Comparison of ENCODE assay signal across 8 cellular contexts in genomic region chr1:145959957-145960467, GRCh38. TPM values are rescaled to one million over a fixed set of nuclear protein-coding genes. Genes with fewer than 3 reads are reported as not detected.
A peak's percentile ranks its signal among the peaks of the same experiment; 100 is the strongest.
DNase-seq lines count a peak whose midpoint lies in the region; TF ChIP-seq lines count a peak whose summit lies in the region.

No MANE protein-coding gene starts in this region.

- TF ChIP-seq POLR2A in Peyer's patch (IDR thresholded peaks at IDR 0.05) (no peak), ovary (IDR thresholded peaks at IDR 0.05) (no peak)

- H3K9me3 Mint-ChIP-seq in Caco-2 (ENCODE audit: unreplicated experiment): no peaks in the 10 kb centered on the region

- peaks cover 15% of the 10 kb centered on the region for H3K27me3 Mint-ChIP-seq in Caco-2 (ENCODE audit: insufficient read depth, unreplicated experiment)

- H3K4me3 Mint-ChIP-seq in Caco-2 (ENCODE audit: unreplicated experiment): no peak overlapping the region

- H3K27ac ChIP-seq in Peyer's patch: peak overlapping the region; percentile 71 to 98 (median 85)
- H3K27ac ChIP-seq in esophagus (ENCODE audit: low read depth in 2 of 2, low read length in 1 of 2): peak overlapping the region; percentile 63 to 91
- peak overlapping the region; percentile 87 to 91 for H3K27ac ChIP-seq in ovary

- no peak for TF ChIP-seq EP300 in ovary (IDR thresholded peaks at IDR 0.05)

- POLR2A ChIA-PET in Caco-2 (lab: Charles Lee): no interaction called here

- no peak overlapping the region for H3K27ac Mint-ChIP-seq in Caco-2 (ENCODE audit: unreplicated experiment)

- H3K4me1 Mint-ChIP-seq in Caco-2 (ENCODE audit: low read depth, unreplicated experiment): peaks cover 29% of the 10 kb centered on the region

- H3K4me1 ChIP-seq in Caco-2 (peaks cover 28% of the 10 kb centered on the region), Peyer's patch (peaks cover 8 to 63% (median 16%) of the 10 kb centered on the region in 4 donors), esophagus (ENCODE audit: control insufficient read depth in 2 of 2, insufficient read depth in 2 of 2, low read length in 1 of 2) (peaks cover 7 to 23% of the 10 kb centered on the region in 2 donors), ovary (ENCODE audit: insufficient read depth) (peaks cover 4% of the 10 kb centered on the region)

- in situ Hi-C loops in ACHN (cut with HindIII; ENCODE audit: low pct_ligation_motif_present, low pct_unique_long_range_greater_than_20kb, low sequenced_read_pairs): no loop called here

- no peak for DNase-seq in Caco-2
- DNase-seq in Peyer's patch: peak in 1 of 3 donors; percentile 54
- DNase-seq in ovary: no peak
- no peak for DNase-seq in ACHN
- DNase-seq in dermis blood vessel endothelial cell: no peak
- DNase-seq in SW480 (ENCODE audit: low spot score): no peak
- DNase-seq in NCI-H1092 treated with DMSO at 0.1 percent for 48 hours (lab: John Stamatoyannopoulos, UW): no peak

- CTCF ChIA-PET in Caco-2 (lab: Charles Lee): interaction anchor here (0.8 kb wide), 1 partner anchor 41 kb away, joined by 3 read pairs; no protein-coding TSS in a partner anchor

- WGBS in esophagus, 2 donors: 11 to 16% methylated on average over 12 of the region's 12 CpGs
- 6 to 7% (median 7%) methylated on average over 12 of the region's 12 CpGs for WGBS in ovary, 3 donors

- H3K27me3 ChIP-seq in Caco-2 (replicated peaks; ENCODE audit: control insufficient read depth, insufficient read depth, low read length) (no peaks in the 10 kb centered on the region; the same call in 1 of the 2 replicates), Peyer's patch (no peaks in the 10 kb centered on the region), esophagus (ENCODE audit: control insufficient read depth in 1 of 2, insufficient read depth in 2 of 2, low read length in 2 of 2) (no peaks in the 10 kb centered on the region), ovary (no peaks in the 10 kb centered on the region)

- no TSS peak for BruUV-seq in Caco-2 (replicated peaks; lab: Mats Ljungman, UMichigan)

- TF ChIP-seq CTCF in Caco-2 (IDR thresholded peaks at IDR 0.05; ENCODE audit: insufficient read depth in 1 of 2, low read depth in 1 of 2, low read length in 1 of 2, severe bottlenecking in 1 of 2, unreplicated experiment in 1 of 2): no peak
- TF ChIP-seq CTCF in Peyer's patch (IDR thresholded peaks at IDR 0.05): no peak
- TF ChIP-seq CTCF in ovary (IDR thresholded peaks at IDR 0.05): no peak

- no peaks in the 10 kb centered on the region for H3K36me3 Mint-ChIP-seq in Caco-2 (ENCODE audit: insufficient read depth, unreplicated experiment)

- intact Hi-C loops in Caco-2 (cut with micrococcal nuclease; ENCODE audit: unreplicated experiment): loop anchor here (2.0 to 5.0 kb wide), 3 partner anchors 52 to 77 kb away; no protein-coding TSS in a partner anchor
- intact Hi-C loops in ovary (cut with DNase I): loop anchor here in 3 of 4 donors (5.0 kb wide), 2 partner anchors 33 to 43 kb away; partner anchors contain the start of genes PEX11B (in 2 of the 3) and RBM8A (in 1 of the 3)

- H3K4me3 ChIP-seq in Caco-2 (ENCODE audit: low read depth, low read length) (peak overlapping the region; percentile 40; the same call in 1 of the 2 replicates), Peyer's patch (peak overlapping the region; percentile 59 to 71 (median 66)), esophagus (ENCODE audit: low read depth in 1 of 2, low read length in 2 of 2) (peak overlapping the region; percentile 44 to 47), ovary (peak overlapping the region; percentile 58)

- H3K9me3 ChIP-seq in Caco-2 (no peaks in the 10 kb centered on the region), Peyer's patch (peaks cover 0 to 4% (median 0%) of the 10 kb centered on the region in 4 donors), esophagus (ENCODE audit: control insufficient read depth in 2 of 2, insufficient read depth in 1 of 2, low read depth in 1 of 2, low read length in 1 of 2) (no peaks in the 10 kb centered on the region), ovary (no peaks in the 10 kb centered on the region)

- no peaks in the 10 kb centered on the region for H3K36me3 ChIP-seq in Caco-2 (ENCODE audit: control insufficient read depth, insufficient read depth, low read length)
- no peaks in the 10 kb centered on the region for H3K36me3 ChIP-seq in Peyer's patch
- no peaks in the 10 kb centered on the region for H3K36me3 ChIP-seq in esophagus (ENCODE audit: control insufficient read depth in 2 of 2, insufficient read depth in 2 of 2, low read length in 1 of 2)
- no peaks in the 10 kb centered on the region for H3K36me3 ChIP-seq in ovary

RNA-seq across cellular contexts. Expression of gene LIX1L, which starts 2.2 kb away (rescaled TPM):
- total RNA-seq in Caco-2 (2022) (0.82 and 1.1 TPM in 2 replicates), Peyer's patch (10 to 100 TPM in 1 of 4 donors, 1 to 10 TPM in 3; 3.7 to 10.7 (median 4.5) TPM), ovary (100 to 1,000 TPM in 1 of 7 donors, 10 to 100 TPM in 6; 37.9 to 102 (median 73.9) TPM), dermis blood vessel endothelial cell (21.1 and 29.7 TPM in 2 replicates)
- polyA plus RNA-seq in esophagus (1 to 10 TPM; 2.1 to 2.9 TPM), ovary (10 to 100 TPM; 28.7 to 52.6 TPM)

RNA-seq across cellular contexts. Expression of gene ANKRD34A, which starts 4.4 kb away (rescaled TPM):
- total RNA-seq in Caco-2 (2022): 0.19 and 0.77 TPM in 2 replicates
- 1 to 10 TPM in 1 of 4 donors, under 1 TPM in 1, not detected in 2; 0.54 to 3.7 TPM for total RNA-seq in Peyer's patch
- polyA plus RNA-seq in esophagus: under 1 TPM; 0.27 to 0.47 TPM
- 1 to 10 TPM in 6 of 7 donors, under 1 TPM in 1; 0.48 to 5.2 (median 3.1) TPM for total RNA-seq in ovary
- under 1 TPM; 0.50 to 0.62 TPM for polyA plus RNA-seq in ovary
- under 0.01 TPM in 2 replicates for total RNA-seq in dermis blood vessel endothelial cell

RNA-seq across cellular contexts. Expression of gene POLR3GL, which starts 4.5 kb away (rescaled TPM):
- 2.9 and 3.4 TPM in 2 replicates for total RNA-seq in Caco-2 (2022)
- 10 to 100 TPM in 3 of 4 donors, 1 to 10 TPM in 1; 8.7 to 25.6 (median 12.5) TPM for total RNA-seq in Peyer's patch
- polyA plus RNA-seq in esophagus: 10 to 100 TPM; 12.8 to 13.7 TPM
- 10 to 100 TPM; 16.7 to 27.9 (median 23.4) TPM for total RNA-seq in ovary
- 10 to 100 TPM; 40.6 to 51.4 TPM for polyA plus RNA-seq in ovary
- total RNA-seq in dermis blood vessel endothelial cell: 17.1 and 17.2 TPM in 2 replicates

RNA-seq across cellular contexts. Expression of gene RBM8A, which starts 32.7 kb away (rescaled TPM):
- total RNA-seq in Caco-2 (2022) (178 and 185 TPM in 2 replicates), Peyer's patch (100 to 1,000 TPM in 1 of 4 donors, 10 to 100 TPM in 3; 47.6 to 105 (median 57.0) TPM), ovary (100 to 1,000 TPM in 6 of 7 donors, 10 to 100 TPM in 1; 84.4 to 127 (median 113) TPM), dermis blood vessel endothelial cell (187 and 192 TPM in 2 replicates)
- polyA plus RNA-seq in esophagus (100 to 1,000 TPM; 144 to 250 TPM), ovary (100 to 1,000 TPM in 1 of 2 donors, 10 to 100 TPM in 1; 91.6 to 101 TPM)

RNA-seq across cellular contexts. Expression of gene TXNIP, which starts 36.4 kb away (rescaled TPM):
- total RNA-seq in Caco-2 (2022): 27.5 and 38.6 TPM in 2 replicates
- 1,000 to 10,000 TPM in 2 of 4 donors, 100 to 1,000 TPM in 2; 313 to 1,366 (median 694) TPM for total RNA-seq in Peyer's patch
- polyA plus RNA-seq in esophagus: 100 to 1,000 TPM in 1 of 2 donors, 10 to 100 TPM in 1; 77.5 to 235 TPM
- 1,000 to 10,000 TPM in 1 of 7 donors, 100 to 1,000 TPM in 6; 335 to 1,406 (median 617) TPM for total RNA-seq in ovary
- polyA plus RNA-seq in ovary: 1,000 to 10,000 TPM in 1 of 2 donors, 100 to 1,000 TPM in 1; 570 to 1,154 TPM
- 108 and 151 TPM in 2 replicates for total RNA-seq in dermis blood vessel endothelial cell
